Comparison of ENCODE assay signal across 26 cellular contexts in genomic region chr2:138034536-138034935, GRCh38.
"Had no signal": no experiment of that assay in that cellular context is flagged by ENCODE, and none has a peak within 500 bp of the region (broad histone marks: within the 10 kb centered on the region; RNA-seq: fewer than 3 reads in every experiment).

No MANE protein-coding gene starts in this region.

- H3K4me3 ChIP-seq: adrenal gland, breast epithelium, SK-N-MC had no signal

- H3K4me3 Mint-ChIP-seq: activated CD8-positive, alpha-beta T cell treated with anti-CD3 and anti-CD28 coated beads, Interleukin-2, amount 10 ng/mL, durations not matched to agents 7 days and 5 days; activated naive CD8-positive, alpha-beta T cell treated with anti-CD3 and anti-CD28 coated beads, Interleukin-2, amount 10 ng/mL, durations not matched to agents 7 days and 5 days; T-helper 1 cell treated with Interleukin-12 subunit alpha and Interleukin-12 subunit beta and Interleukin-4 antibody, amounts not matched to agents 30 μg/mL and 1 μg/mL, for 36 hours had no signal

- DNase-seq: activated CD4-positive, alpha-beta T cell treated with anti-CD3 and anti-CD28 coated beads for 48 hours; activated CD4-positive, alpha-beta T cell treated with anti-CD3 and anti-CD28 coated beads, Interleukin-2, amount 50 U/mL, for 4 hours; activated CD4-positive, CD25-positive, alpha-beta regulatory T cell treated with anti-CD3 and anti-CD28 coated beads, Interleukin-2, amount 50 U/mL, for 72 hours; activated CD8-positive, alpha-beta memory T cell treated with anti-CD3 and anti-CD28 coated beads, Interleukin-2, amount 50 U/mL, for 48 hours; activated CD8-positive, alpha-beta T cell treated with anti-CD3 and anti-CD28 coated beads, Interleukin-2, amount 10 ng/mL, durations not matched to agents 7 days and 5 days; activated naive CD4-positive, alpha-beta T cell treated with anti-CD3 and anti-CD28 coated beads, Interleukin-2, amount 50 U/mL, for 16 hours; activated naive CD8-positive, alpha-beta T cell treated with anti-CD3 and anti-CD28 coated beads, Interleukin-2, amount 10 ng/mL, durations not matched to agents 7 days and 5 days; activated T-cell treated with anti-CD3 and anti-CD28 coated beads, Interleukin-2, amount 50 U/mL, for 1 hour; adrenal gland; aorta; caudate nucleus; KG1; NCI-H1092 treated with DMSO at 0.1 percent for 48 hours; NCI-H1417 treated with DMSO at 0.1 percent for 48 hours; NCI-H2029; NCI-H2107; NCI-H226; NCI-H526 treated with DMSO at 0.1 percent for 48 hours; NCI-H82; OCI-M1; RPMI8226 had no signal

- H3K4me1 ChIP-seq: adrenal gland, breast epithelium had no signal

- ATAC-seq: activated CD8-positive, alpha-beta T cell treated with anti-CD3 and anti-CD28 coated beads, Interleukin-2, amount 10 ng/mL, durations not matched to agents 7 days and 5 days; Panc1; Right ventricle myocardium inferior had no signal

- H3K9me3 Mint-ChIP-seq: activated naive CD8-positive, alpha-beta T cell treated with anti-CD3 and anti-CD28 coated beads, Interleukin-2, amount 10 ng/mL, durations not matched to agents 7 days and 5 days; T-helper 1 cell treated with Interleukin-12 subunit alpha and Interleukin-12 subunit beta and Interleukin-4 antibody, amounts not matched to agents 30 μg/mL and 1 μg/mL, for 36 hours had no signal

- H3K36me3 ChIP-seq: adrenal gland, breast epithelium had no signal

- H3K27me3 Mint-ChIP-seq: activated naive CD8-positive, alpha-beta T cell treated with anti-CD3 and anti-CD28 coated beads, Interleukin-2, amount 10 ng/mL, durations not matched to agents 7 days and 5 days had no signal

- H3K36me3 Mint-ChIP-seq: activated naive CD8-positive, alpha-beta T cell treated with anti-CD3 and anti-CD28 coated beads, Interleukin-2, amount 10 ng/mL, durations not matched to agents 7 days and 5 days had no signal

- H3K9me3 ChIP-seq: adrenal gland, breast epithelium had no signal

- H3K27me3 ChIP-seq: adrenal gland, breast epithelium had no signal

- H3K27ac Mint-ChIP-seq: activated CD8-positive, alpha-beta T cell treated with anti-CD3 and anti-CD28 coated beads, Interleukin-2, amount 10 ng/mL, durations not matched to agents 7 days and 5 days; activated naive CD8-positive, alpha-beta T cell treated with anti-CD3 and anti-CD28 coated beads, Interleukin-2, amount 10 ng/mL, durations not matched to agents 7 days and 5 days; T-helper 1 cell treated with Interleukin-12 subunit alpha and Interleukin-12 subunit beta and Interleukin-4 antibody, amounts not matched to agents 30 μg/mL and 1 μg/mL, for 36 hours had no signal

- H3K4me1 Mint-ChIP-seq: activated naive CD8-positive, alpha-beta T cell treated with anti-CD3 and anti-CD28 coated beads, Interleukin-2, amount 10 ng/mL, durations not matched to agents 7 days and 5 days had no signal

- H3K27ac ChIP-seq: adrenal gland, breast epithelium, SK-N-MC had no signal
